ENCODE assay signal across 8 cellular contexts in the genomic region with DNA sequence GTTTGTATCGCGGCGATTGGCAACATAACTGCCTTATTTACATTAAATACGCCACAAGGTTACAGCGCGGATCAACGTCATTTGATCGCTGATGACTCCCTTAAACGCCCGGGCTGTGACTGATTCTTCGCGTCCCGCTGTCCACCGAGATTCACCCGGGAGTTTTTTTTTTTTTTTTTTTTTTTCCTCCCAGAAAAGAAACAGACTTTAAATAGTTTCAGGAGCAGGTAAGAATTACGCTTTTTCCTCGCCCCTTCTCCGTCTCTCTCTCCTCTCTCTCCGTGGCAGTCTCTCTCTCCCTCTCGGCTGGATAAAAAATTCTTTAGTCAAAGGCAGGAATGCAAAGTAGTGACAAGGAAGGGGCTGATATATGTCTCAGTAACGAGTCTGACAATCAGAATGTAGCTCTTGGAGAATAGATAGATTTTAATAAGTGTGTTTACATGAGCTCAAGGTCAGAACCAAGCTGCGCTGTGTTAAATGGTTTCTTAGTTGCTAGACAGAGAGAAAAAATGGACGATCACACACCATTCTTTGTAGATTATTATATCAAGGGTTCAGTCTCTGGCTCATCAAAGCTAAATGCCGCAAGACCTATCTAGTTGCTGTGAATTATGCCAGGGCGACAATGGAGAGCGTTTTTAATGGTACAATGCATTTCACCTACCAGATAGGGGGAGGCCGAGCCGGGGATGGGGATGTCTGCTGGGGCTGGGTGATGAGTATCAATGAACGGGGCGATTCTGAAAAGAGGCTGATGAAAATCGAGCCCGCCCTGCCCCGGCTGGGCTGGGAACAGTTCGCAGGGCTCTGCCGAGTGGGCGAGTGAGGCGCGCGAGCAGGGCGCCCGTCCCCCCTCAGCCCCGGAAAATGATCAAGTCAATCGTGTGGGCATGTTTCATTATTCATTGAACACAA.
DNase-seq lines count a peak whose midpoint lies in the region; TF ChIP-seq lines count a peak whose summit lies in the region.

No MANE protein-coding gene starts in this region.

- no peak overlapping the region for H3K9ac ChIP-seq in skeletal muscle satellite cell (ENCODE audit: low read depth, low read length)

- H3K4me1 ChIP-seq in SJCRH30: peaks cover 6% of the 10 kb centered on the region
- peaks cover 3% of the 10 kb centered on the region for H3K4me1 ChIP-seq in skeletal muscle satellite cell (ENCODE audit: control insufficient read depth, insufficient read depth, low read length)

- no peaks in the 10 kb centered on the region for H3K36me3 Mint-ChIP-seq in glutamatergic neuron (ENCODE audit: unreplicated experiment)

- peak overlapping the region; percentile 26 for H3K27ac Mint-ChIP-seq in glutamatergic neuron (ENCODE audit: unreplicated experiment)

- H3K36me3 ChIP-seq in SJCRH30 (no peaks in the 10 kb centered on the region), skeletal muscle satellite cell (ENCODE audit: insufficient read depth, low read length) (no peaks in the 10 kb centered on the region)

- TF ChIP-seq CTCF in GM13977 (IDR thresholded peaks at IDR 0.05; ENCODE audit: extremely low read depth, insufficient read depth, missing control alignments): no peak
- no peak for TF ChIP-seq CTCF in glutamatergic neuron (IDR thresholded peaks at IDR 0.05; ENCODE audit: partially characterized antibody, unreplicated experiment)

- H3K27me3 ChIP-seq in SJCRH30 (no peaks in the 10 kb centered on the region), skeletal muscle satellite cell (ENCODE audit: control insufficient read depth, insufficient read depth, low read length) (peaks cover 54% of the 10 kb centered on the region)

- peaks cover 18% of the 10 kb centered on the region for H3K9me3 Mint-ChIP-seq in glutamatergic neuron (ENCODE audit: unreplicated experiment)

- DNase-seq in GM13977 (ENCODE audit: low spot score): peak; percentile 37
- DNase-seq in SJCRH30: peak; percentile 61 to 72
- DNase-seq in glutamatergic neuron: peak; percentile 50
- no peak for DNase-seq in NCI-H1417 treated with DMSO at 0.1 percent for 48 hours (lab: John Stamatoyannopoulos, UW)
- DNase-seq in NCI-H226: no peak
- DNase-seq in SK-N-DZ (ENCODE audit: low spot score): no peak
- no peak for DNase-seq in inferior parietal cortex (ENCODE audit: extremely low spot score)

- H3K4me3 Mint-ChIP-seq in glutamatergic neuron (ENCODE audit: unreplicated experiment): peak overlapping the region; percentile 86

- in situ Hi-C loops in GM13977 (cut with MboI; ENCODE audit: low pct_unique_long_range_greater_than_20kb, low sequenced_read_pairs, unreplicated experiment): no loop called here

- no peaks in the 10 kb centered on the region for H3K9me3 ChIP-seq in SJCRH30 (replicated peaks)
- no peaks in the 10 kb centered on the region for H3K9me3 ChIP-seq in skeletal muscle satellite cell (replicated peaks; ENCODE audit: low read length)

- peak overlapping the region; percentile 59 for H3K27ac ChIP-seq in SJCRH30

- H3K4me3 ChIP-seq in SJCRH30: peak overlapping the region; percentile 82
- H3K4me3 ChIP-seq in skeletal muscle satellite cell (ENCODE audit: low read length): no peak overlapping the region

- peaks cover 18% of the 10 kb centered on the region for H3K4me1 Mint-ChIP-seq in glutamatergic neuron (ENCODE audit: low read depth, unreplicated experiment)

- H3K27me3 Mint-ChIP-seq in glutamatergic neuron (ENCODE audit: unreplicated experiment): peaks cover 34% of the 10 kb centered on the region

- peak overlapping the region; percentile 48 for H3K4me2 ChIP-seq in skeletal muscle satellite cell (ENCODE audit: low read length)

Comparison
In these comparisons a context has a peak if more than half of its experiments do, and no peak if none do; other contexts are left out.
1. DNase-seq: peak in GM13977 (single experiment), SJCRH30 (2 of 2) and glutamatergic neuron (single experiment); none in NCI-H1417 treated with DMSO at 0.1 percent for 48 hours (single experiment), NCI-H226 (single experiment), SK-N-DZ (single experiment) and inferior parietal cortex (single experiment).